ENCODE assay signal across 20 cellular contexts in the genomic region with DNA sequence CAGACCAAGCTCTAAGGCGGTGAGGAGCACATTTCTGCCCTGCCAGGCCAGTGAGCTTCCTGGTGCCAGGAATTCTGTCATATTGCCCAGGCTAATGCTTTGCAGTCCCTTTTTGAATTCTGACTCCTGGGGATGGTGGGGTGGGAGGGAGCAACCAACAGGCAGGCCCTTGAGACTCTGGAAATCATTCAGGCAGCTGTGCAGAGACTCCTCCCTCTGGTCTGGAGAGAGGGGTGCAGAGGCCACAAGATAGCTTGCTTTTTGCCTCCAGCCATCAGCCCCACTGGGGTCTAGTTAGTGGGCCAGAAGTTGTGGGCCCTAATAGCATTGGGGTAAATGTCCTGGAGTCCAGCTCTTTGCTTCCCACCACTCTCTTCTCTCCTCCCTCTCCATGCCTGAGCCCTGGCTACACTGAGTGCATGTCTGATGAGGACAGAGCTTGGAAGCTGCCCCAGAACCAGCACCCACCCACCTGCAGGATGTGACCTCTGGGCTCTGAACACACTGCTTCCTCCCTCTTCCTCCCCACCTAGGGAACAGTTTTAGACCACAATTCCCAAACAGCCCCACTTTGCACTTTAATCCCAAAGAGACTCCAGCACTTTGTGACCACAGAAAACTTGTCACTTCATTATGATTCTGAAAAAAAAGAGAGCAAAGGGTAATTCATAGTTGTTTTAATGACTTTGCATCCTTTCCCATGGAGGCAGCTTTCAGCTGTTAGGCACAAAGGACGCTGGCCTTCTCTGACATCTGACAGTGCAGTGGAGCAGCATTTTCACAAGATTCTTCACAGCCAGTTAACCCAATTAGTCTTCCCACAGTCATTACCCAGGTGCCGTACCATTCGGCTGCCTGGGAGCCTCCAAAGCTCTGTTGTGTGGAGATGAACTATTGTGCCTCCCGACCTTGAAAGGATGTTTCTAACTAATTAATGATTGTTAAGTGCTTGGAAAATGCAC.
DNase-seq lines count a peak whose midpoint lies in the region; ATAC-seq and TF ChIP-seq lines count a peak whose summit lies in the region.
"Had no signal": no experiment of that assay in that cellular context is flagged by ENCODE, and none has a peak within 500 bp of the region (broad histone marks: within the 10 kb centered on the region; RNA-seq: fewer than 3 reads in every experiment).

No MANE protein-coding gene starts in this region.

- H3K27ac ChIP-seq in SK-N-SH (ENCODE audit: low read depth in 2 of 2, low read length in 1 of 2) = no peak overlapping the region
- peak overlapping the region; percentile 48 for H3K27ac ChIP-seq in endodermal cell (ENCODE audit: low read depth, low read length)
- no peak overlapping the region for H3K27ac ChIP-seq in aorta (ENCODE audit: low read depth in 1 of 2, low read length in 2 of 2)

- H3K4me3 ChIP-seq in SK-N-SH (ENCODE audit: low read depth in 2 of 2, low read length in 1 of 2) = no peak overlapping the region
- no peak overlapping the region for H3K4me3 ChIP-seq in endodermal cell (ENCODE audit: low read length)
- no peak overlapping the region for H3K4me3 ChIP-seq in aorta (ENCODE audit: low read length in 2 of 2)
- H3K4me3 ChIP-seq: tibial nerve had no signal

- H3K9ac ChIP-seq in SK-N-SH (no peak overlapping the region), endodermal cell (ENCODE audit: extremely low read depth, low read length, poor library complexity, severe bottlenecking) (no peak overlapping the region)

- no peak for TF ChIP-seq RAD21 in SK-N-SH (IDR thresholded peaks at IDR 0.05; ENCODE audit: low read length)

- H3K27me3 Mint-ChIP-seq in endodermal cell (ENCODE audit: insufficient read depth) = no peaks in the 10 kb centered on the region
- H3K27me3 Mint-ChIP-seq in nephron (ENCODE audit: low read depth) = peaks cover 9% of the 10 kb centered on the region
- H3K27me3 Mint-ChIP-seq: naive thymus-derived CD8-positive, alpha-beta T cell; stimulated activated memory B cell treated with anti-CD40 and anti-IgM and Interleukin-4, amounts not matched to agents 10 μg/mL and 1 μg/mL and 100 μg/mL, for 72 hours; T-helper 17 cell had no signal

- no peak overlapping the region for H2AFZ ChIP-seq in SK-N-SH (ENCODE audit: low read depth)

- no peaks in the 10 kb centered on the region for H4K20me1 ChIP-seq in SK-N-SH (ENCODE audit: insufficient read depth)

- no peaks in the 10 kb centered on the region for H3K9me2 ChIP-seq in SK-N-SH

- no peaks in the 10 kb centered on the region for H3K36me3 Mint-ChIP-seq in endodermal cell (ENCODE audit: low read depth)
- H3K36me3 Mint-ChIP-seq in nephron (ENCODE audit: low read depth) = no peaks in the 10 kb centered on the region
- H3K36me3 Mint-ChIP-seq: activated naive CD4-positive, alpha-beta T cell treated with anti-CD3 and anti-CD28 coated beads, Interleukin-2, amount 50 U/mL, for 24 hours; naive thymus-derived CD8-positive, alpha-beta T cell; stimulated activated memory B cell treated with anti-CD40 and anti-IgM and Interleukin-4, amounts not matched to agents 10 μg/mL and 1 μg/mL and 100 μg/mL, for 72 hours had no signal

- H3K27ac Mint-ChIP-seq in endodermal cell (peak overlapping the region; percentile 28), nephron (peak overlapping the region; percentile 56 to 94 (median 73))
- H3K27ac Mint-ChIP-seq: activated CD8-positive, alpha-beta T cell treated with anti-CD3 and anti-CD28 coated beads, Interleukin-2, amount 10 ng/mL, durations not matched to agents 7 days and 5 days; activated naive CD4-positive, alpha-beta T cell treated with anti-CD3 and anti-CD28 coated beads, Interleukin-2, amount 50 U/mL, for 24 hours; stimulated activated memory B cell treated with anti-CD40 and anti-IgM and Interleukin-4, amounts not matched to agents 10 μg/mL and 1 μg/mL and 100 μg/mL, for 72 hours; T-helper 17 cell had no signal

- ATAC-seq in SK-N-SH treated with all-trans-retinoic acid at 6 μM for 48 hours (peak; percentile 33), aorta (ENCODE audit: low FRiP score) (peak; percentile 58), GM21447 (IDR thresholded peaks at IDR 0.05; ENCODE audit: unreplicated experiment) (no peak), HG03135 (IDR thresholded peaks at IDR 0.05; ENCODE audit: unreplicated experiment) (no peak)
- ATAC-seq: activated CD8-positive, alpha-beta T cell treated with anti-CD3 and anti-CD28 coated beads, Interleukin-2, amount 10 ng/mL, durations not matched to agents 7 days and 5 days; naive thymus-derived CD8-positive, alpha-beta T cell; stimulated activated memory B cell treated with anti-CD40 and anti-IgM and Interleukin-4, amounts not matched to agents 10 μg/mL and 1 μg/mL and 100 μg/mL, for 72 hours; T-helper 17 cell had no signal

- no peaks in the 10 kb centered on the region for H3K27me3 ChIP-seq in SK-N-SH (ENCODE audit: insufficient read depth)
- H3K27me3 ChIP-seq in endodermal cell (ENCODE audit: control insufficient read depth, insufficient read depth, low read length, poor library complexity, severe bottlenecking) = no peaks in the 10 kb centered on the region
- H3K27me3 ChIP-seq in aorta (ENCODE audit: control insufficient read depth in 1 of 2, insufficient read depth in 2 of 2, low read length in 1 of 2) = no peaks in the 10 kb centered on the region
- H3K27me3 ChIP-seq: tibial nerve had no signal

- H3K4me3 Mint-ChIP-seq in endodermal cell (no peak overlapping the region), nephron (no peak overlapping the region)
- H3K4me3 Mint-ChIP-seq: activated CD8-positive, alpha-beta T cell treated with anti-CD3 and anti-CD28 coated beads, Interleukin-2, amount 10 ng/mL, durations not matched to agents 7 days and 5 days; activated naive CD4-positive, alpha-beta T cell treated with anti-CD3 and anti-CD28 coated beads, Interleukin-2, amount 50 U/mL, for 24 hours; naive thymus-derived CD8-positive, alpha-beta T cell; stimulated activated memory B cell treated with anti-CD40 and anti-IgM and Interleukin-4, amounts not matched to agents 10 μg/mL and 1 μg/mL and 100 μg/mL, for 72 hours; T-helper 17 cell had no signal

- CTCF ChIA-PET in SK-N-SH (lab: Yijun Ruan, JAX) = interaction anchor here (1.0 to 1.2 kb wide), 5 partner anchors 9 to 396 kb away, joined by 3 to 5 read pairs (median 3); no protein-coding TSS in a partner anchor

- WGBS in SK-N-SH (ENCODE audit: low lambda C conversion rate) = 81% methylated on average over 5 of the region's 5 CpGs
- WGBS in endodermal cell (ENCODE audit: insufficient coverage in 1 of 2, insufficient read length in 1 of 2), 2 experiments = 71 to 78% methylated on average over 2 to 5 of the region's 5 CpGs
- 65 to 66% methylated on average over 5 of the region's 5 CpGs for whole genome bisulfite sequencing in aorta, 2 donors

- peaks cover 4% of the 10 kb centered on the region for H3F3A ChIP-seq in SK-N-SH (replicated peaks; ENCODE audit: insufficient read depth)

- H3K4me2 ChIP-seq in SK-N-SH = no peak overlapping the region

- DNase-seq in SK-N-SH (no peak), endodermal cell (peak; percentile 60), aorta (no peak), Kasumi-1 (lab: John Stamatoyannopoulos, UW) (no peak)
- DNase-seq: 8988T; activated CD4-positive, CD25-positive, alpha-beta regulatory T cell; activated CD8-positive, alpha-beta T cell treated with anti-CD3 and anti-CD28 coated beads, Interleukin-2, amount 10 ng/mL, durations not matched to agents 7 days and 5 days; activated T-cell treated with anti-CD3 and anti-CD28 coated beads, Interleukin-2, amount 50 U/mL, for 48 hours; GF-D8; MM.1S; naive thymus-derived CD8-positive, alpha-beta T cell; NCI-H1930; T-helper 17 cell had no signal

- no peak for TF ChIP-seq CTCF in SK-N-SH (IDR thresholded peaks at IDR 0.05)
- no peak for TF ChIP-seq CTCF in endodermal cell (conservative IDR thresholded peaks at IDR 0.05)
- no peak for TF ChIP-seq CTCF in nephron (IDR thresholded peaks at IDR 0.05; ENCODE audit: unreplicated experiment in 3 of 3)

- no peak for TF ChIP-seq EP300 in SK-N-SH (IDR thresholded peaks at IDR 0.05; ENCODE audit: borderline replicate concordance in 1 of 2, low read depth in 1 of 2, low read length in 1 of 2)

- POLR2A ChIA-PET in SK-N-SH (lab: Yijun Ruan, JAX) = no interaction called here

- H3K9me3 ChIP-seq in SK-N-SH = no peaks in the 10 kb centered on the region
- no peaks in the 10 kb centered on the region for H3K9me3 ChIP-seq in endodermal cell (ENCODE audit: control insufficient read depth, low read length)
- H3K9me3 ChIP-seq in aorta (ENCODE audit: control insufficient read depth, low read length) = no peaks in the 10 kb centered on the region
- H3K9me3 ChIP-seq: tibial nerve had no signal

- H3K9me3 Mint-ChIP-seq in endodermal cell (no peaks in the 10 kb centered on the region), nephron (no peaks in the 10 kb centered on the region)
- H3K9me3 Mint-ChIP-seq: activated naive CD4-positive, alpha-beta T cell treated with anti-CD3 and anti-CD28 coated beads, Interleukin-2, amount 50 U/mL, for 24 hours; stimulated activated memory B cell treated with anti-CD40 and anti-IgM and Interleukin-4, amounts not matched to agents 10 μg/mL and 1 μg/mL and 100 μg/mL, for 72 hours had no signal

- intact Hi-C loops in aorta (cut with DNase I) = no loop called here

- H3K36me3 ChIP-seq in SK-N-SH (replicated peaks in 1 of 2; ENCODE audit: control insufficient read depth in 1 of 2, insufficient read depth in 2 of 2, low read length in 1 of 2) = no peaks in the 10 kb centered on the region
- no peaks in the 10 kb centered on the region for H3K36me3 ChIP-seq in endodermal cell (ENCODE audit: control insufficient read depth, insufficient read depth, low read length)
- H3K36me3 ChIP-seq in aorta (ENCODE audit: control insufficient read depth in 1 of 2, insufficient read depth in 2 of 2, low read length in 1 of 2) = no peaks in the 10 kb centered on the region
- H3K36me3 ChIP-seq: tibial nerve had no signal

- H3K79me2 ChIP-seq in SK-N-SH (ENCODE audit: insufficient read depth) = peaks cover 8% of the 10 kb centered on the region

- peaks cover 7% of the 10 kb centered on the region for H3K4me1 Mint-ChIP-seq in endodermal cell
- H3K4me1 Mint-ChIP-seq in nephron = peaks cover 33% of the 10 kb centered on the region
- H3K4me1 Mint-ChIP-seq: activated naive CD4-positive, alpha-beta T cell treated with anti-CD3 and anti-CD28 coated beads, Interleukin-2, amount 50 U/mL, for 24 hours; stimulated activated memory B cell treated with anti-CD40 and anti-IgM and Interleukin-4, amounts not matched to agents 10 μg/mL and 1 μg/mL and 100 μg/mL, for 72 hours; T-helper 17 cell had no signal

- peaks cover 6 to 12% of the 10 kb centered on the region in 2 experiments; a peak in 3 of 4 replicates for H3K4me1 ChIP-seq in SK-N-SH (ENCODE audit: control insufficient read depth in 1 of 2, insufficient read depth in 2 of 2, low read depth in 1 of 2, low read length in 1 of 2)
- H3K4me1 ChIP-seq in endodermal cell (ENCODE audit: control insufficient read depth, insufficient read depth, low read length) = no peaks in the 10 kb centered on the region
- H3K4me1 ChIP-seq in aorta (ENCODE audit: control insufficient read depth in 1 of 2, insufficient read depth in 2 of 2, low read length in 2 of 2) = peaks cover 0 to 3% of the 10 kb centered on the region in 2 donors

TF ChIP-seq in SK-N-SH, 30 proteins besides CTCF, POLR2A, EP300 and RAD21 (continues in another document):
- TF ChIP-seq POLR2AphosphoS5 (IDR thresholded peaks at IDR 0.05; ENCODE audit: low read depth, low read length) = no peak
- TF ChIP-seq CHD2 (IDR thresholded peaks at IDR 0.05; ENCODE audit: low read length, partially characterized antibody) = no peak
- TF ChIP-seq FOSL2 (IDR thresholded peaks at IDR 0.05; ENCODE audit: borderline replicate concordance, low read depth) = no peak

Comparison
In these comparisons a context has a peak if more than half of its experiments do, and no peak if none do; other contexts are left out.
1. ATAC-seq: peak in SK-N-SH treated with all-trans-retinoic acid at 6 μM for 48 hours (single experiment) and aorta (single experiment); none in GM21447 (single experiment) and HG03135 (single experiment).